26 cellular contexts compared by ENCODE assay signal in genomic region chr7:90817846-90818245, GRCh38.
DNase-seq lines count a peak whose midpoint lies in the region; ATAC-seq, FAIRE-seq and TF ChIP-seq lines count a peak whose summit lies in the region.
"Had no signal": no experiment of that assay in that cellular context is flagged by ENCODE, and none has a peak within 500 bp of the region (broad histone marks: within the 10 kb centered on the region; RNA-seq: fewer than 3 reads in every experiment).

No MANE protein-coding gene starts in this region.

- intact Hi-C loops in pancreas (cut with DNase I): no loop called here

- peaks cover 2% of the 10 kb centered on the region for H3K9me3 Mint-ChIP-seq in endodermal cell

- DNase-seq in ACHN: peak; percentile 44
- peak; percentile 64 for DNase-seq in endodermal cell
- no peak for DNase-seq in pancreas
- DNase-seq in HT-29 (ENCODE audit: low spot score): no peak
- no peak for DNase-seq in activated gamma-delta T cell treated with Interleukin-2 at 50 U/mL for 16 hours
- no peak for DNase-seq in activated CD8-positive, alpha-beta memory T cell treated with anti-CD3 and anti-CD28 coated beads, Interleukin-2, amount 50 U/mL, for 48 hours
- DNase-seq in frontal cortex (ENCODE audit: low spot score in 2 of 2): no peak
- DNase-seq: activated CD8-positive, alpha-beta T cell treated with anti-CD3 and anti-CD28 coated beads for 36 hours; activated T-cell treated with anti-CD3 and anti-CD28 coated beads, Interleukin-2, amount 50 U/mL, for 48 hours; CD8-positive, alpha-beta memory T cell; Kasumi-1; naive B cell; NCI-H1092; NCI-H526; posterior cingulate gyrus; SHP77 treated with DMSO at 0.1 percent for 48 hours; stimulated activated CD4-positive, alpha-beta T cell treated with anti-CD3 and anti-CD28 coated beads, Interleukin-4, amount 100 ng/mL, for 24 hours; T-helper 17 cell had no signal

- peaks cover 3% of the 10 kb centered on the region for H3K36me3 Mint-ChIP-seq in endodermal cell (ENCODE audit: low read depth)
- H3K36me3 Mint-ChIP-seq: activated naive CD4-positive, alpha-beta T cell treated with anti-CD3 and anti-CD28 coated beads, Interleukin-2, amount 50 U/mL, for 72 hours; CD8-positive, alpha-beta memory T cell had no signal

- peak; percentile 9 to 22 (median 18) for ATAC-seq in pancreas
- ATAC-seq: activated CD8-positive, alpha-beta T cell treated with anti-CD3 and anti-CD28 coated beads for 36 hours; activated naive CD4-positive, alpha-beta T cell treated with anti-CD3 and anti-CD28 coated beads, Interleukin-2, amount 50 U/mL, for 72 hours; T-helper 17 cell had no signal

- H3K4me1 ChIP-seq in endodermal cell (ENCODE audit: control insufficient read depth, insufficient read depth, low read length) (no peaks in the 10 kb centered on the region), pancreas (peaks cover 0 to 11% (median 2%) of the 10 kb centered on the region in 3 donors)

- H3K27me3 Mint-ChIP-seq in endodermal cell (ENCODE audit: insufficient read depth): peaks cover 11% of the 10 kb centered on the region
- H3K27me3 Mint-ChIP-seq: activated CD8-positive, alpha-beta T cell treated with anti-CD3 and anti-CD28 coated beads for 36 hours; CD8-positive, alpha-beta memory T cell; naive B cell; T-helper 17 cell had no signal

- no peak for FAIRE-seq in pancreas (lab: Jason Lieb, UNC)
- FAIRE-seq in frontal cortex (lab: Jason Lieb, UNC): no peak
- FAIRE-seq: colon, endometrium, H54, keratinocyte had no signal

- H3K36me3 ChIP-seq in endodermal cell (ENCODE audit: control insufficient read depth, insufficient read depth, low read length) (no peaks in the 10 kb centered on the region), pancreas (no peaks in the 10 kb centered on the region)

- peaks cover 7% of the 10 kb centered on the region for H3K4me1 Mint-ChIP-seq in endodermal cell
- H3K4me1 Mint-ChIP-seq: CD8-positive, alpha-beta memory T cell; T-helper 17 cell had no signal

- no peak overlapping the region for H3K4me3 Mint-ChIP-seq in endodermal cell
- H3K4me3 Mint-ChIP-seq: activated CD8-positive, alpha-beta T cell treated with anti-CD3 and anti-CD28 coated beads for 36 hours; CD8-positive, alpha-beta memory T cell; naive B cell; T-helper 17 cell had no signal

- H3K27me3 ChIP-seq in endodermal cell (ENCODE audit: control insufficient read depth, insufficient read depth, low read length, poor library complexity, severe bottlenecking) (no peaks in the 10 kb centered on the region), pancreas (no peaks in the 10 kb centered on the region)

- TF ChIP-seq CTCF in endodermal cell (conservative IDR thresholded peaks at IDR 0.05): no peak
- no peak for TF ChIP-seq CTCF in pancreas (IDR thresholded peaks at IDR 0.05)

- H3K4me3 ChIP-seq in endodermal cell (ENCODE audit: low read length) (no peak overlapping the region), pancreas (no peak overlapping the region)
- H3K4me3 ChIP-seq: lung, skin epidermis had no signal

- H3K27ac Mint-ChIP-seq in endodermal cell: no peak overlapping the region
- H3K27ac Mint-ChIP-seq: activated CD8-positive, alpha-beta T cell treated with anti-CD3 and anti-CD28 coated beads for 36 hours; activated naive CD4-positive, alpha-beta T cell treated with anti-CD3 and anti-CD28 coated beads, Interleukin-2, amount 50 U/mL, for 72 hours; CD8-positive, alpha-beta memory T cell; T-helper 17 cell had no signal

- H3K9me3 ChIP-seq in endodermal cell (ENCODE audit: control insufficient read depth, low read length): no peaks in the 10 kb centered on the region
- no peaks in the 10 kb centered on the region for H3K9me3 ChIP-seq in pancreas

- 32% methylated on average over 2 of the region's 2 CpGs; no CpG with 5 or more reads in 1 of the 2 experiments for WGBS in endodermal cell (ENCODE audit: insufficient coverage in 1 of 2, insufficient read length in 1 of 2), 2 experiments
- 47 to 50% methylated on average over 2 of the region's 2 CpGs for WGBS in pancreas, 2 donors

- no peak overlapping the region for H3K9ac ChIP-seq in endodermal cell (ENCODE audit: extremely low read depth, low read length, poor library complexity, severe bottlenecking)

- in situ Hi-C loops in ACHN (cut with HindIII; ENCODE audit: low pct_ligation_motif_present, low pct_unique_long_range_greater_than_20kb, low sequenced_read_pairs): no loop called here

- H3K27ac ChIP-seq in endodermal cell (ENCODE audit: low read depth, low read length) (no peak overlapping the region), pancreas (peak overlapping the region in 1 of 4 donors; percentile 27)
- H3K27ac ChIP-seq: skin epidermis had no signal

TF ChIP-seq in PFSK-1, 5 proteins besides CTCF, POLR2A, EP300 and RAD21:
- TF ChIP-seq POLR2AphosphoS5 (IDR thresholded peaks at IDR 0.05; ENCODE audit: low read depth, low read length) (0 out of 2 replicates have a peak, but pooled peaks have one; percentile 20), FOXP2 (optimal IDR thresholded peaks at IDR 0.05; ENCODE audit: borderline replicate concordance, extremely low read depth, extremely low read length, insufficient read depth) (no peak)

Comparison
In these comparisons a context has a peak if more than half of its experiments do, and no peak if none do; other contexts are left out.
1. DNase-seq: peak in ACHN (single experiment) and endodermal cell (single experiment); none in pancreas (0 of 6), HT-29 (single experiment), activated gamma-delta T cell treated with Interleukin-2 at 50 U/mL for 16 hours (single experiment), activated CD8-positive, alpha-beta memory T cell treated with anti-CD3 and anti-CD28 coated beads, Interleukin-2, amount 50 U/mL, for 48 hours (single experiment) and frontal cortex (0 of 2).